ENCODE assay signal across 1 cellular context in the genomic region with DNA sequence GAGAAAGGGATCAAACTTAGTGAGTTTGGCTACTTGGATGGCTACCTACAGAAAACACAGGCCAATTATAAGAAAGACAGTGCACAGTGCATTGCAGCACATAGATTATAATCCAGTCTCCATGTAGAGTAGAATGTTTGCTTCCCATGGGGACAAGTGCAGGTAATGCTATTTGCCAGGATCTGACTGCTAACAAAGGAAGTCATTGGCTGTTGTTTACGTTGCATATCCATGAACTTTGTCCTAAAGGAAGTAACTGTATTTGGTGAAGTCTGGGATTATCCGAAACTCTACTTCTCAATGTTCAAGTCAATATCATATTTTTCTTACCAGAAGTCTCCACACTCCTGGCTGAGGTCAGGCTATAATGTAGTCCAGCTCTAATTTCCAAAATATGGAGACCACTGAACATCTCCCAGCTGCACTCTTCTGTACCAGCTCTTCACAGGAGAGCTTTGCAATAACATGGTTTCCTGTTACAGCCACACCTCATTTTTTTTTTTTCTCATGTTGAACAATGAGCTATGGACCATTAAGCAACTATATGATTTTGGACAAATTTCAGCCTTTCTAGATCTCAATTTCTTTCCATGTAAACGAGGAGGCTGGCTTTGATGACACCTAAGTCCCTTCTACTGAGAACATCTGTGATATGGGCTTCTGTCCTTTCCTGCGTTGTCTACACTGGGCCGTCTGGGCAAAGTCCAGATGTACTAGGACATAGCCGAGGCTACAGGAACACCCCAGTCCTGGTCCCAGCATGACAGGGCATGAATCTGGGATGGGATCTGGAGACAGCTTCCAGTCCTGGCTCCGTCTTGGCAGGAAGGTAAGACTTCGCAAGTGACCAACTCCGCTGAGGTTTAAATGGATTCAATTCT.
TF ChIP-seq lines count a peak whose summit lies in the region.

No MANE protein-coding gene starts in this region.

TF ChIP-seq in HepG2, 621 proteins besides CTCF, POLR2A, EP300 and RAD21 (continued from another document and continues in another):
- TF ChIP-seq, protein P1, sequence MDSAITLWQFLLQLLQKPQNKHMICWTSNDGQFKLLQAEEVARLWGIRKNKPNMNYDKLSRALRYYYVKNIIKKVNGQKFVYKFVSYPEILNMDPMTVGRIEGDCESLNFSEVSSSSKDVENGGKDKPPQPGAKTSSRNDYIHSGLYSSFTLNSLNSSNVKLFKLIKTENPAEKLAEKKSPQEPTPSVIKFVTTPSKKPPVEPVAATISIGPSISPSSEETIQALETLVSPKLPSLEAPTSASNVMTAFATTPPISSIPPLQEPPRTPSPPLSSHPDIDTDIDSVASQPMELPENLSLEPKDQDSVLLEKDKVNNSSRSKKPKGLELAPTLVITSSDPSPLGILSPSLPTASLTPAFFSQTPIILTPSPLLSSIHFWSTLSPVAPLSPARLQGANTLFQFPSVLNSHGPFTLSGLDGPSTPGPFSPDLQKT (CRISPR knock-in tag; IDR thresholded peaks at IDR 0.05; ENCODE audit: borderline replicate concordance): no peak
- TF ChIP-seq MEF2D (CRISPR knock-in tag; IDR thresholded peaks at IDR 0.05) (no peak), MIXL1 (CRISPR knock-in tag; IDR thresholded peaks at IDR 0.05) (no peak), ELF3 (CRISPR knock-in tag; IDR thresholded peaks at IDR 0.05) (peak; percentile 71; the same call in 1 of the 2 replicates), TOPORS (CRISPR knock-in tag; IDR thresholded peaks at IDR 0.05) (no peak), ZNF761 (CRISPR knock-in tag; conservative IDR thresholded peaks at IDR 0.05) (no peak), PLRG1 (conservative IDR thresholded peaks at IDR 0.05) (no peak), MYC (CRISPR knock-in tag; IDR thresholded peaks at IDR 0.05; ENCODE audit: borderline replicate concordance) (no peak), ZNF670 (CRISPR knock-in tag; IDR thresholded peaks at IDR 0.05; ENCODE audit: borderline replicate concordance) (no peak), FOXA1 (IDR thresholded peaks at IDR 0.05) (no peak), FOXA1 (CRISPR knock-in tag; IDR thresholded peaks at IDR 0.05) (peak; percentile 62), ZNF556 (CRISPR knock-in tag; IDR thresholded peaks at IDR 0.05; ENCODE audit: borderline replicate concordance) (no peak), FOXK1 (CRISPR knock-in tag; IDR thresholded peaks at IDR 0.05; ENCODE audit: borderline replicate concordance, low read depth) (no peak), ZBTB20 (CRISPR knock-in tag; IDR thresholded peaks at IDR 0.05; ENCODE audit: borderline replicate concordance, low read depth) (no peak), ZNF335 (CRISPR knock-in tag; IDR thresholded peaks at IDR 0.05) (no peak), RBM39 (IDR thresholded peaks at IDR 0.05; ENCODE audit: low read depth, low read length, poor library complexity, severe bottlenecking) (no peak), RFXANK (CRISPR knock-in tag; IDR thresholded peaks at IDR 0.05) (no peak), MED8 (CRISPR knock-in tag; IDR thresholded peaks at IDR 0.05; ENCODE audit: insufficient replicate concordance) (no peak), ZBTB21 (CRISPR knock-in tag; IDR thresholded peaks at IDR 0.05) (no peak), SP4 (CRISPR knock-in tag; IDR thresholded peaks at IDR 0.05) (no peak), NCOA2 (CRISPR knock-in tag; IDR thresholded peaks at IDR 0.05) (peak; percentile 56), PITX1 (CRISPR knock-in tag; IDR thresholded peaks at IDR 0.05) (no peak), HOXA7 (CRISPR knock-in tag; IDR thresholded peaks at IDR 0.05) (no peak), ATRX (CRISPR knock-in tag; IDR thresholded peaks at IDR 0.05; ENCODE audit: borderline replicate concordance) (no peak), HNF4A (CRISPR knock-in tag; IDR thresholded peaks at IDR 0.05) (peak; percentile 69), KLF13 (CRISPR knock-in tag; IDR thresholded peaks at IDR 0.05) (no peak), BORCS8-MEF2B (CRISPR knock-in tag; IDR thresholded peaks at IDR 0.05) (no peak), CBX1 (IDR thresholded peaks at IDR 0.05; ENCODE audit: low read depth) (no peak), ZNF510 (CRISPR knock-in tag; IDR thresholded peaks at IDR 0.05; ENCODE audit: low read depth) (no peak)
- TF ChIP-seq, protein P2, sequence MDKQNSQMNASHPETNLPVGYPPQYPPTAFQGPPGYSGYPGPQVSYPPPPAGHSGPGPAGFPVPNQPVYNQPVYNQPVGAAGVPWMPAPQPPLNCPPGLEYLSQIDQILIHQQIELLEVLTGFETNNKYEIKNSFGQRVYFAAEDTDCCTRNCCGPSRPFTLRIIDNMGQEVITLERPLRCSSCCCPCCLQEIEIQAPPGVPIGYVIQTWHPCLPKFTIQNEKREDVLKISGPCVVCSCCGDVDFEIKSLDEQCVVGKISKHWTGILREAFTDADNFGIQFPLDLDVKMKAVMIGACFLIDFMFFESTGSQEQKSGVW (CRISPR knock-in tag; IDR thresholded peaks at IDR 0.05; ENCODE audit: borderline replicate concordance): no peak
- TF ChIP-seq, protein P3, sequence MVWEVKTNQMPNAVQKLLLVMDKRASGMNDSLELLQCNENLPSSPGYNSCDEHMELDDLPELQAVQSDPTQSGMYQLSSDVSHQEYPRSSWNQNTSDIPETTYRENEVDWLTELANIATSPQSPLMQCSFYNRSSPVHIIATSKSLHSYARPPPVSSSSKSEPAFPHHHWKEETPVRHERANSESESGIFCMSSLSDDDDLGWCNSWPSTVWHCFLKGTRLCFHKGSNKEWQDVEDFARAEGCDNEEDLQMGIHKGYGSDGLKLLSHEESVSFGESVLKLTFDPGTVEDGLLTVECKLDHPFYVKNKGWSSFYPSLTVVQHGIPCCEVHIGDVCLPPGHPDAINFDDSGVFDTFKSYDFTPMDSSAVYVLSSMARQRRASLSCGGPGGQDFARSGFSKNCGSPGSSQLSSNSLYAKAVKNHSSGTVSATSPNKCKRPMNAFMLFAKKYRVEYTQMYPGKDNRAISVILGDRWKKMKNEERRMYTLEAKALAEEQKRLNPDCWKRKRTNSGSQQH (CRISPR knock-in tag; IDR thresholded peaks at IDR 0.05; ENCODE audit: low read depth): no peak
- TF ChIP-seq, protein P4, sequence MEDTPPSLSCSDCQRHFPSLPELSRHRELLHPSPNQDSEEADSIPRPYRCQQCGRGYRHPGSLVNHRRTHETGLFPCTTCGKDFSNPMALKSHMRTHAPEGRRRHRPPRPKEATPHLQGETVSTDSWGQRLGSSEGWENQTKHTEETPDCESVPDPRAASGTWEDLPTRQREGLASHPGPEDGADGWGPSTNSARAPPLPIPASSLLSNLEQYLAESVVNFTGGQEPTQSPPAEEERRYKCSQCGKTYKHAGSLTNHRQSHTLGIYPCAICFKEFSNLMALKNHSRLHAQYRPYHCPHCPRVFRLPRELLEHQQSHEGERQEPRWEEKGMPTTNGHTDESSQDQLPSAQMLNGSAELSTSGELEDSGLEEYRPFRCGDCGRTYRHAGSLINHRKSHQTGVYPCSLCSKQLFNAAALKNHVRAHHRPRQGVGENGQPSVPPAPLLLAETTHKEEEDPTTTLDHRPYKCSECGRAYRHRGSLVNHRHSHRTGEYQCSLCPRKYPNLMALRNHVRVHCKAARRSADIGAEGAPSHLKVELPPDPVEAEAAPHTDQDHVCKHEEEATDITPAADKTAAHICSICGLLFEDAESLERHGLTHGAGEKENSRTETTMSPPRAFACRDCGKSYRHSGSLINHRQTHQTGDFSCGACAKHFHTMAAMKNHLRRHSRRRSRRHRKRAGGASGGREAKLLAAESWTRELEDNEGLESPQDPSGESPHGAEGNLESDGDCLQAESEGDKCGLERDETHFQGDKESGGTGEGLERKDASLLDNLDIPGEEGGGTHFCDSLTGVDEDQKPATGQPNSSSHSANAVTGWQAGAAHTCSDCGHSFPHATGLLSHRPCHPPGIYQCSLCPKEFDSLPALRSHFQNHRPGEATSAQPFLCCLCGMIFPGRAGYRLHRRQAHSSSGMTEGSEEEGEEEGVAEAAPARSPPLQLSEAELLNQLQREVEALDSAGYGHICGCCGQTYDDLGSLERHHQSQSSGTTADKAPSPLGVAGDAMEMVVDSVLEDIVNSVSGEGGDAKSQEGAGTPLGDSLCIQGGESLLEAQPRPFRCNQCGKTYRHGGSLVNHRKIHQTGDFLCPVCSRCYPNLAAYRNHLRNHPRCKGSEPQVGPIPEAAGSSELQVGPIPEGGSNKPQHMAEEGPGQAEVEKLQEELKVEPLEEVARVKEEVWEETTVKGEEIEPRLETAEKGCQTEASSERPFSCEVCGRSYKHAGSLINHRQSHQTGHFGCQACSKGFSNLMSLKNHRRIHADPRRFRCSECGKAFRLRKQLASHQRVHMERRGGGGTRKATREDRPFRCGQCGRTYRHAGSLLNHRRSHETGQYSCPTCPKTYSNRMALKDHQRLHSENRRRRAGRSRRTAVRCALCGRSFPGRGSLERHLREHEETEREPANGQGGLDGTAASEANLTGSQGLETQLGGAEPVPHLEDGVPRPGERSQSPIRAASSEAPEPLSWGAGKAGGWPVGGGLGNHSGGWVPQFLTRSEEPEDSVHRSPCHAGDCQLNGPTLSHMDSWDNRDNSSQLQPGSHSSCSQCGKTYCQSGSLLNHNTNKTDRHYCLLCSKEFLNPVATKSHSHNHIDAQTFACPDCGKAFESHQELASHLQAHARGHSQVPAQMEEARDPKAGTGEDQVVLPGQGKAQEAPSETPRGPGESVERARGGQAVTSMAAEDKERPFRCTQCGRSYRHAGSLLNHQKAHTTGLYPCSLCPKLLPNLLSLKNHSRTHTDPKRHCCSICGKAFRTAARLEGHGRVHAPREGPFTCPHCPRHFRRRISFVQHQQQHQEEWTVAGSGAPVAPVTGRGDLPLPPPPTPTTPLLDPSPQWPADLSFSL (CRISPR knock-in tag; IDR thresholded peaks at IDR 0.05): no peak
- TF ChIP-seq, protein P5, sequence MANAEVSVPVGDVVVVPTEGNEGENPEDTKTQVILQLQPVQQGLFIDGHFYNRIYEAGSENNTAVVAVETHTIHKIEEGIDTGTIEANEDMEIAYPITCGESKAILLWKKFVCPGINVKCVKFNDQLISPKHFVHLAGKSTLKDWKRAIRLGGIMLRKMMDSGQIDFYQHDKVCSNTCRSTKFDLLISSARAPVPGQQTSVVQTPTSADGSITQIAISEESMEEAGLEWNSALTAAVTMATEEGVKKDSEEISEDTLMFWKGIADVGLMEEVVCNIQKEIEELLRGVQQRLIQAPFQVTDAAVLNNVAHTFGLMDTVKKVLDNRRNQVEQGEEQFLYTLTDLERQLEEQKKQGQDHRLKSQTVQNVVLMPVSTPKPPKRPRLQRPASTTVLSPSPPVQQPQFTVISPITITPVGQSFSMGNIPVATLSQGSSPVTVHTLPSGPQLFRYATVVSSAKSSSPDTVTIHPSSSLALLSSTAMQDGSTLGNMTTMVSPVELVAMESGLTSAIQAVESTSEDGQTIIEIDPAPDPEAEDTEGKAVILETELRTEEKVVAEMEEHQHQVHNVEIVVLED (CRISPR knock-in tag; IDR thresholded peaks at IDR 0.05; ENCODE audit: borderline replicate concordance): no peak
- TF ChIP-seq, protein P6, sequence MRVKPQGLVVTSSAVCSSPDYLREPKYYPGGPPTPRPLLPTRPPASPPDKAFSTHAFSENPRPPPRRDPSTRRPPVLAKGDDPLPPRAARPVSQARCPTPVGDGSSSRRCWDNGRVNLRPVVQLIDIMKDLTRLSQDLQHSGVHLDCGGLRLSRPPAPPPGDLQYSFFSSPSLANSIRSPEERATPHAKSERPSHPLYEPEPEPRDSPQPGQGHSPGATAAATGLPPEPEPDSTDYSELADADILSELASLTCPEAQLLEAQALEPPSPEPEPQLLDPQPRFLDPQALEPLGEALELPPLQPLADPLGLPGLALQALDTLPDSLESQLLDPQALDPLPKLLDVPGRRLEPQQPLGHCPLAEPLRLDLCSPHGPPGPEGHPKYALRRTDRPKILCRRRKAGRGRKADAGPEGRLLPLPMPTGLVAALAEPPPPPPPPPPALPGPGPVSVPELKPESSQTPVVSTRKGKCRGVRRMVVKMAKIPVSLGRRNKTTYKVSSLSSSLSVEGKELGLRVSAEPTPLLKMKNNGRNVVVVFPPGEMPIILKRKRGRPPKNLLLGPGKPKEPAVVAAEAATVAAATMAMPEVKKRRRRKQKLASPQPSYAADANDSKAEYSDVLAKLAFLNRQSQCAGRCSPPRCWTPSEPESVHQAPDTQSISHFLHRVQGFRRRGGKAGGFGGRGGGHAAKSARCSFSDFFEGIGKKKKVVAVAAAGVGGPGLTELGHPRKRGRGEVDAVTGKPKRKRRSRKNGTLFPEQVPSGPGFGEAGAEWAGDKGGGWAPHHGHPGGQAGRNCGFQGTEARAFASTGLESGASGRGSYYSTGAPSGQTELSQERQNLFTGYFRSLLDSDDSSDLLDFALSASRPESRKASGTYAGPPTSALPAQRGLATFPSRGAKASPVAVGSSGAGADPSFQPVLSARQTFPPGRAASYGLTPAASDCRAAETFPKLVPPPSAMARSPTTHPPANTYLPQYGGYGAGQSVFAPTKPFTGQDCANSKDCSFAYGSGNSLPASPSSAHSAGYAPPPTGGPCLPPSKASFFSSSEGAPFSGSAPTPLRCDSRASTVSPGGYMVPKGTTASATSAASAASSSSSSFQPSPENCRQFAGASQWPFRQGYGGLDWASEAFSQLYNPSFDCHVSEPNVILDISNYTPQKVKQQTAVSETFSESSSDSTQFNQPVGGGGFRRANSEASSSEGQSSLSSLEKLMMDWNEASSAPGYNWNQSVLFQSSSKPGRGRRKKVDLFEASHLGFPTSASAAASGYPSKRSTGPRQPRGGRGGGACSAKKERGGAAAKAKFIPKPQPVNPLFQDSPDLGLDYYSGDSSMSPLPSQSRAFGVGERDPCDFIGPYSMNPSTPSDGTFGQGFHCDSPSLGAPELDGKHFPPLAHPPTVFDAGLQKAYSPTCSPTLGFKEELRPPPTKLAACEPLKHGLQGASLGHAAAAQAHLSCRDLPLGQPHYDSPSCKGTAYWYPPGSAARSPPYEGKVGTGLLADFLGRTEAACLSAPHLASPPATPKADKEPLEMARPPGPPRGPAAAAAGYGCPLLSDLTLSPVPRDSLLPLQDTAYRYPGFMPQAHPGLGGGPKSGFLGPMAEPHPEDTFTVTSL (CRISPR knock-in tag; IDR thresholded peaks at IDR 0.05; ENCODE audit: borderline replicate concordance): peak; percentile 74; the same call in 1 of the 2 replicates
- TF ChIP-seq, protein P7, sequence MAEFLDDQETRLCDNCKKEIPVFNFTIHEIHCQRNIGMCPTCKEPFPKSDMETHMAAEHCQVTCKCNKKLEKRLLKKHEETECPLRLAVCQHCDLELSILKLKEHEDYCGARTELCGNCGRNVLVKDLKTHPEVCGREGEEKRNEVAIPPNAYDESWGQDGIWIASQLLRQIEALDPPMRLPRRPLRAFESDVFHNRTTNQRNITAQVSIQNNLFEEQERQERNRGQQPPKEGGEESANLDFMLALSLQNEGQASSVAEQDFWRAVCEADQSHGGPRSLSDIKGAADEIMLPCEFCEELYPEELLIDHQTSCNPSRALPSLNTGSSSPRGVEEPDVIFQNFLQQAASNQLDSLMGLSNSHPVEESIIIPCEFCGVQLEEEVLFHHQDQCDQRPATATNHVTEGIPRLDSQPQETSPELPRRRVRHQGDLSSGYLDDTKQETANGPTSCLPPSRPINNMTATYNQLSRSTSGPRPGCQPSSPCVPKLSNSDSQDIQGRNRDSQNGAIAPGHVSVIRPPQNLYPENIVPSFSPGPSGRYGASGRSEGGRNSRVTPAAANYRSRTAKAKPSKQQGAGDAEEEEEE (CRISPR knock-in tag; IDR thresholded peaks at IDR 0.05; ENCODE audit: borderline replicate concordance): no peak
